Comparison of ENCODE assay signal across 9 cellular contexts in the genomic region with DNA sequence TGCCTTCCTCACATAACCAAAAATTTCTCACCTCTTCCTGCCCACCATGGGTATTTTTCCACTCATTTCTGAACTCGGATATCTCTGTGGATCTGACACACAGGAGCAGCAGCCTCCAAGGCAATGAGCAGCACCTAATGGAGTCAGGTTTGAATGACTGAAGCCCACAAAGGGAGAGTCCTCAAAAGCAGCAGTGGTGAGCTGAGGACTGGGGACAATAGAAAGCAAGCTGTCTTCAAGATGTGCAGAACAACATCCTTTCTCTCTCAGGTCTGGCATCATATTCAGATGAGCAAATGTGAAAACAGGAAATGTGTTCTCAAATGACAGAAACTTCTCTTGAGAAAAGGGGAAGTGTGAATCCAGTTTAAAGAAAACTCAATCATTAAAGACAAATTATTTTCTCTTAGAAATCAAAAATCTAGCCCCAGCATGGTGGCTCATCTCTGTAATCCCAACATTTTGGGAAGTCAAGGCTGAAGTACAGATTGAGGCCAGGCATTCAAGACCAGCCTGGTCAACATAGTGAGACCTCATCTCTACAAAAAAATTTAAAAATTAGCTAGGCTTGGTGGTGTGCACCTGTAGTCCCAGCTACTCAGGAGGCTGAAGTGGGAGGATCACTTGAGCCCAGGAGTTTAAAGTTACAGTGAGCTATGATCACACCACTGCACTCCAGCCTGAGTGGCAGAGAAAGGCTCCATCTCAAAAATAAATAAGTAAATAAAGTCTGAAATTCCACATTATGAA. TPM values are rescaled to one million over a fixed set of nuclear protein-coding genes. Genes with fewer than 3 reads are reported as not detected.
DNase-seq lines count a peak whose midpoint lies in the region; ATAC-seq, FAIRE-seq and TF ChIP-seq lines count a peak whose summit lies in the region.
"Had no signal": no experiment of that assay in that cellular context is flagged by ENCODE, and none has a peak within 500 bp of the region (broad histone marks: within the 10 kb centered on the region; RNA-seq: fewer than 3 reads in every experiment).

No MANE protein-coding gene starts in this region.

- H3K4me1 ChIP-seq in tibial artery, result no peaks in the 10 kb centered on the region

- no peaks in the 10 kb centered on the region for H3K9me3 ChIP-seq in tibial artery

- TF ChIP-seq CTCF in tibial artery (IDR thresholded peaks at IDR 0.05) (no peak), Calu3 (IDR thresholded peaks at IDR 0.05; ENCODE audit: unreplicated experiment) (no peak)

- DNase-seq in GM18507 (ENCODE audit: extremely low spot score, insufficient read length, low read depth), result peak; percentile 45
- DNase-seq in KBM-7, result peak; percentile 94
- DNase-seq in activated naive CD4-positive, alpha-beta T cell treated with anti-CD3 and anti-CD28 coated beads, Interleukin-2, amount 50 U/mL, for 72 hours (ENCODE audit: low spot score in 2 of 2), result peak; percentile 25 to 57
- DNase-seq in Right ventricle myocardium inferior (ENCODE audit: missing footprints), result no peak
- DNase-seq in tibial artery, result no peak
- no peak for DNase-seq in T-helper 9 cell
- no peak for DNase-seq in Calu3

- no peaks in the 10 kb centered on the region for H3K36me3 ChIP-seq in tibial artery

- CTCF ChIA-PET in Calu3 (lab: Charles Lee), result interaction anchor here (0.6 kb wide), 1 partner anchor 1363 kb away, joined by 3 read pairs; no protein-coding TSS in a partner anchor

- no peaks in the 10 kb centered on the region for H3K27me3 Mint-ChIP-seq in Calu3 (ENCODE audit: unreplicated experiment)

- H3K27me3 ChIP-seq in tibial artery, result no peaks in the 10 kb centered on the region

- H3K4me3 Mint-ChIP-seq in Calu3 (ENCODE audit: low read depth, unreplicated experiment), result no peak overlapping the region

- peak; percentile 99 for FAIRE-seq in GM18507 (lab: Jason Lieb, UNC)

- H3K27ac Mint-ChIP-seq in activated naive CD4-positive, alpha-beta T cell treated with anti-CD3 and anti-CD28 coated beads, Interleukin-2, amount 50 U/mL, for 72 hours, result peak overlapping the region; percentile 27 to 77
- H3K27ac Mint-ChIP-seq in Calu3 (ENCODE audit: unreplicated experiment), result no peak overlapping the region

- H3K4me1 Mint-ChIP-seq in Calu3 (ENCODE audit: low read depth, unreplicated experiment), result no peaks in the 10 kb centered on the region

- no peak overlapping the region for H3K4me3 ChIP-seq in tibial artery

- H3K9me3 Mint-ChIP-seq in activated naive CD4-positive, alpha-beta T cell treated with anti-CD3 and anti-CD28 coated beads, Interleukin-2, amount 50 U/mL, for 72 hours, result no peaks in the 10 kb centered on the region
- no peaks in the 10 kb centered on the region for H3K9me3 Mint-ChIP-seq in Calu3 (ENCODE audit: low read depth, unreplicated experiment)

- BruUV-seq in Calu3 (replicated peaks; lab: Mats Ljungman, UMichigan), result no TSS peak

- H3K27ac ChIP-seq in tibial artery, result no peak overlapping the region

- peaks cover 0 to 5% of the 10 kb centered on the region in 2 donors for H3K36me3 Mint-ChIP-seq in activated naive CD4-positive, alpha-beta T cell treated with anti-CD3 and anti-CD28 coated beads, Interleukin-2, amount 50 U/mL, for 72 hours
- H3K36me3 Mint-ChIP-seq in Calu3 (ENCODE audit: insufficient read depth, unreplicated experiment), result no peaks in the 10 kb centered on the region

- intact Hi-C loops in Right ventricle myocardium inferior (cut with DNase I), result no loop called here
- intact Hi-C loops in tibial artery (cut with DNase I; ENCODE audit: low total_unique reads), result no loop called here
- intact Hi-C loops in Calu3 (cut with micrococcal nuclease; ENCODE audit: unreplicated experiment), result no loop called here

- in situ Hi-C loops in KBM-7 (cut with MboI; ENCODE audit: low pct_unique_long_range_greater_than_20kb, low sequenced_read_pairs), result no loop called here

- peak; percentile 95 for ATAC-seq in GM21526 (IDR thresholded peaks at IDR 0.05; ENCODE audit: low FRiP score, unreplicated experiment)
- ATAC-seq in activated naive CD4-positive, alpha-beta T cell treated with anti-CD3 and anti-CD28 coated beads, Interleukin-2, amount 50 U/mL, for 72 hours, result peak; percentile 99 to 100
- no peak for ATAC-seq in Right ventricle myocardium inferior

RNA-seq across cellular contexts. Expression of a gene that starts 54.2 kb away (rescaled TPM):
- total RNA-seq in activated naive CD4-positive, alpha-beta T cell treated with anti-CD3 and anti-CD28 coated beads, Interleukin-2, amount 50 U/mL, for 72 hours, result under 1 TPM in 1 of 2 donors, not detected in 1; 0.52 TPM
- total RNA-seq in Right ventricle myocardium inferior (not detected), Calu3 (2022) (not detected in 2 replicates)
- total RNA-seq: dermis microvascular lymphatic vessel endothelial cell had no signal

Comparison
In these comparisons a context has a peak if more than half of its experiments do, and no peak if none do; other contexts are left out.
1. DNase-seq: peak in GM18507 (single experiment), KBM-7 (single experiment) and activated naive CD4-positive, alpha-beta T cell treated with anti-CD3 and anti-CD28 coated beads, Interleukin-2, amount 50 U/mL, for 72 hours (2 of 2); none in Right ventricle myocardium inferior (single experiment), tibial artery (0 of 2), T-helper 9 cell (single experiment) and Calu3 (single experiment).